Comparison of ENCODE assay signal across 7 cellular contexts in genomic region chr18:14130804-14131203, GRCh38. TPM values are rescaled to one million over a fixed set of nuclear protein-coding genes. Genes with fewer than 3 reads are reported as not detected.
DNase-seq lines count a peak whose midpoint lies in the region; ATAC-seq and TF ChIP-seq lines count a peak whose summit lies in the region.
"Not testable (repeated sequence)": the region's sequence is repeated elsewhere in the genome, so short reads cannot be mapped to it uniquely, and the experiment has no call there.

No MANE protein-coding gene starts in this region.

- peaks cover 23% of the 10 kb centered on the region for H3K4me1 Mint-ChIP-seq in activated CD8-positive, alpha-beta T cell treated with anti-CD3 and anti-CD28 coated beads for 36 hours (ENCODE audit: low read depth)
- H3K4me1 Mint-ChIP-seq in brain (peaks cover 32% of the 10 kb centered on the region), neural crest cell (peaks cover 28% of the 10 kb centered on the region)

- not testable (repeated sequence) for H3K27ac Mint-ChIP-seq in activated CD8-positive, alpha-beta T cell treated with anti-CD3 and anti-CD28 coated beads for 36 hours
- H3K27ac Mint-ChIP-seq in brain (peak overlapping the region in 4 of 5 experiments; percentile 33 to 89 (median 60)), neural crest cell (ENCODE audit: unreplicated experiment) (peak overlapping the region; percentile 46)

- not testable (repeated sequence) for H3K9me3 ChIP-seq in DND-41 (ENCODE audit: insufficient read depth, low read length, severe bottlenecking); HUES6 (ENCODE audit: control insufficient read depth, insufficient read depth, low read depth, low read length); OCI-LY7 (ENCODE audit: low read length); iPS-15b (ENCODE audit: control insufficient read depth, insufficient read depth, low read length)

- H3K36me3 ChIP-seq in DND-41 (ENCODE audit: insufficient read depth, low read length) (peaks cover 12% of the 10 kb centered on the region), HUES6 (ENCODE audit: control insufficient read depth, insufficient read depth, low read length) (peaks cover 12% of the 10 kb centered on the region; the same call in 1 of the 2 replicates), OCI-LY7 (ENCODE audit: insufficient read depth, low read length) (peaks cover 13% of the 10 kb centered on the region)
- H3K36me3 ChIP-seq in iPS-15b (ENCODE audit: control insufficient read depth, insufficient read depth, low read length), result not testable (repeated sequence)

- not testable (repeated sequence) for H3K27me3 Mint-ChIP-seq in activated CD8-positive, alpha-beta T cell treated with anti-CD3 and anti-CD28 coated beads for 36 hours; brain; neural crest cell (ENCODE audit: low read depth)

- H3K9me3 Mint-ChIP-seq in activated CD8-positive, alpha-beta T cell treated with anti-CD3 and anti-CD28 coated beads for 36 hours; brain; neural crest cell: not testable (repeated sequence)

- H3K27me3 ChIP-seq in DND-41 (ENCODE audit: insufficient read depth, low read length, poor library complexity); HUES6 (ENCODE audit: control insufficient read depth, insufficient read depth, low read length); iPS-15b (ENCODE audit: control insufficient read depth, insufficient read depth, low read length): not testable (repeated sequence)

- H3K4me2 ChIP-seq in DND-41 (ENCODE audit: insufficient read depth, low read length) (peak overlapping the region; percentile 64), OCI-LY7 (ENCODE audit: low read length) (peak overlapping the region; percentile 85)

- H3K27ac ChIP-seq in DND-41 (ENCODE audit: low read length), result peak overlapping the region; percentile 52
- not testable (repeated sequence) for H3K27ac ChIP-seq in HUES6 (ENCODE audit: low read depth, low read length); OCI-LY7 (ENCODE audit: low read depth, low read length, poor library complexity, severe bottlenecking)

- not testable (repeated sequence) for H2AFZ ChIP-seq in DND-41 (ENCODE audit: low read depth, low read length); OCI-LY7 (ENCODE audit: low read length)

- H3K4me3 ChIP-seq in DND-41 (ENCODE audit: low read depth in 1 of 2, low read length in 2 of 2), result peak overlapping the region; percentile 39 to 64; a peak in 3 of 4 replicates
- H3K4me3 ChIP-seq in HUES6 (ENCODE audit: low read depth, low read length), result peak overlapping the region; percentile 87
- H3K4me3 ChIP-seq in OCI-LY7 (ENCODE audit: low read depth, low read length, poor library complexity, severe bottlenecking), result peak overlapping the region; percentile 83
- peak overlapping the region; percentile 81 for H3K4me3 ChIP-seq in iPS-15b (ENCODE audit: low read depth, low read length)

- not testable (repeated sequence) for DNase-seq in DND-41; OCI-LY7 (ENCODE audit: low spot score); activated CD8-positive, alpha-beta T cell treated with anti-CD3 and anti-CD28 coated beads for 36 hours; neural crest cell (ENCODE audit: low read depth, low spot score)

- H3K9me2 ChIP-seq in OCI-LY7 (ENCODE audit: insufficient read depth, low read length), result not testable (repeated sequence)

- H3K4me1 ChIP-seq in DND-41 (ENCODE audit: insufficient read depth, low read length), result peaks cover 26% of the 10 kb centered on the region
- not testable (repeated sequence) for H3K4me1 ChIP-seq in HUES6 (ENCODE audit: control insufficient read depth, insufficient read depth, low read length); OCI-LY7 (ENCODE audit: insufficient read depth, low read length, poor library complexity, severe bottlenecking); iPS-15b (ENCODE audit: control insufficient read depth, insufficient read depth, low read length)

- H3K36me3 Mint-ChIP-seq in activated CD8-positive, alpha-beta T cell treated with anti-CD3 and anti-CD28 coated beads for 36 hours (ENCODE audit: low read depth), result not testable (repeated sequence)
- peaks cover 10% of the 10 kb centered on the region for H3K36me3 Mint-ChIP-seq in brain
- H3K36me3 Mint-ChIP-seq in neural crest cell (ENCODE audit: low read depth), result peaks cover 12% of the 10 kb centered on the region

- intact Hi-C loops in OCI-LY7 (cut with micrococcal nuclease; ENCODE audit: unreplicated experiment); activated CD8-positive, alpha-beta T cell treated with anti-CD3 and anti-CD28 coated beads for 36 hours (cut with micrococcal nuclease): not testable (repeated sequence)

- TF ChIP-seq CTCF in DND-41 (IDR thresholded peaks at IDR 0.05; ENCODE audit: borderline replicate concordance, extremely low read depth, low read length, poor library complexity, severe bottlenecking); OCI-LY7 (conservative IDR thresholded peaks at IDR 0.05; ENCODE audit: low read length); activated CD8-positive, alpha-beta T cell treated with anti-CD3 and anti-CD28 coated beads for 36 hours (IDR thresholded peaks at IDR 0.05); brain (conservative IDR thresholded peaks at IDR 0.05); neural crest cell (conservative IDR thresholded peaks at IDR 0.05): not testable (repeated sequence)

- not testable (repeated sequence) for ATAC-seq in DND-41 (ENCODE audit: insufficient read depth, low read depth); activated CD8-positive, alpha-beta T cell treated with anti-CD3 and anti-CD28 coated beads for 36 hours

- not testable (repeated sequence) for BruUV-seq in OCI-LY7 (replicated peaks; lab: Mats Ljungman, UMichigan)

- H3K9ac ChIP-seq in DND-41 (ENCODE audit: low read depth, low read length), result peak overlapping the region; percentile 66
- not testable (repeated sequence) for H3K9ac ChIP-seq in HUES6 (ENCODE audit: low read length); iPS-15b (ENCODE audit: low read depth, low read length)

- H3K4me3 Mint-ChIP-seq in activated CD8-positive, alpha-beta T cell treated with anti-CD3 and anti-CD28 coated beads for 36 hours, result peak overlapping the region; percentile 90
- H3K4me3 Mint-ChIP-seq in brain (peak overlapping the region; percentile 96 to 99 (median 97)), neural crest cell (peak overlapping the region; percentile 98)

- POLR2A ChIA-PET in OCI-LY7 (lab: Charles Lee); activated CD8-positive, alpha-beta T cell treated with anti-CD3 and anti-CD28 coated beads for 36 hours (lab: Charles Lee): not testable (repeated sequence)

- peaks cover 62% of the 10 kb centered on the region for H3K79me2 ChIP-seq in DND-41 (ENCODE audit: insufficient read depth, low read length)
- H3K79me2 ChIP-seq in OCI-LY7 (ENCODE audit: insufficient read depth, low read depth, low read length), result peaks cover 47% of the 10 kb centered on the region

- CTCF ChIA-PET in OCI-LY7 (lab: Charles Lee; ENCODE audit: unreplicated experiment); activated CD8-positive, alpha-beta T cell treated with anti-CD3 and anti-CD28 coated beads for 36 hours (lab: Charles Lee): not testable (repeated sequence)

- not testable (repeated sequence) for H4K20me1 ChIP-seq in DND-41 (ENCODE audit: insufficient read depth, low read length); OCI-LY7 (ENCODE audit: insufficient read depth, low read length)

RNA-seq across cellular contexts. Expression of gene ZNF519, which starts 1.4 kb away (rescaled TPM):
- total RNA-seq in OCI-LY7 (2014; rRNA removed; shearing (Covaris generic)), result 47.0 and 57.6 TPM in 2 replicates
- total RNA-seq in OCI-LY7 (2022), result 52.7 and 64.4 TPM in 2 replicates
- total RNA-seq in activated CD8-positive, alpha-beta T cell treated with anti-CD3 and anti-CD28 coated beads for 36 hours, result 10 to 100 TPM; 14.9 to 17.7 TPM
- polyA plus RNA-seq in brain (ENCODE audit: insufficient read depth, low read depth, low replicate concordance), result 2.8 TPM
- total RNA-seq in neural crest cell, result 39.0 and 40.5 TPM in 2 replicates
